In genomic region chr1:92299477-92300125, GRCh38 we compare ENCODE assay signal across 1 cellular context.
TF ChIP-seq lines count a peak whose summit lies in the region.

No MANE protein-coding gene starts in this region.

TF ChIP-seq in GM23338, 12 proteins besides CTCF, POLR2A, EP300 and RAD21 (continued from another document):
- TF ChIP-seq ETS1 (IDR thresholded peaks at IDR 0.05) (no peak), POLR2AphosphoS5 (IDR thresholded peaks at IDR 0.05; ENCODE audit: low read depth) (no peak), EZH2phosphoT487 (IDR thresholded peaks at IDR 0.05; ENCODE audit: unreplicated experiment) (no peak), REST (IDR thresholded peaks at IDR 0.05; ENCODE audit: unreplicated experiment) (no peak)
